ENCODE assay signal across 11 cellular contexts in the genomic region with DNA sequence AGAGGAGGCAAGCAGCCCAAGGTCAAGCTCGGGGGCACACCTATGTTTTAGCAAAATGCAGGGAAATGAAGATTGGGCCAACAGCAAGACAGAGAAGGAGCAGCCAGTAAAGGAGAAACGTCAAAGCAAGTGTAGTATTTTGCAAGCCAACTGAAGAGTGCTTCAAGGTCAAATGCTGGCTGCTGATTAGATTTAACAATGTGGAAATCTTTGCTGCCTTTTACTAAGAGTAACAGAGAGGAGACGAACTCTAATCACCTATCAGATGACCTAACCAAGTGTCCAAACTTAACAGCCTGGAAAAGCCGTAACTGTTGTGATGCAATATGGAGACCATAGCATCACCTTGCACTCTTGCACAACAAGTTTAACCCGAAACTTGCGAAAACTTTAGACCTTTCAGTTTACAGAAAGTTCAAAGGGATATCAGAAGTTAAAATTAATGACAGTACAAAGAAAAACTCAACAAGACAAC. TPM values are rescaled to one million over a fixed set of nuclear protein-coding genes. Genes with fewer than 3 reads are reported as not detected.
DNase-seq lines count a peak whose midpoint lies in the region; ATAC-seq, FAIRE-seq and TF ChIP-seq lines count a peak whose summit lies in the region.
"Had no signal": no experiment of that assay in that cellular context is flagged by ENCODE, and none has a peak within 500 bp of the region (broad histone marks: within the 10 kb centered on the region; RNA-seq: fewer than 3 reads in every experiment).

No MANE protein-coding gene starts in this region.

- H3K27ac ChIP-seq in HL-60 (replicated peaks) (peak overlapping the region; percentile 49), kidney (ENCODE audit: low read depth in 2 of 2, low read length in 2 of 2) (peak overlapping the region; percentile 40 to 62), skeletal muscle tissue (ENCODE audit: low read depth, low read length) (peak overlapping the region; percentile 56), Peyer's patch (no peak overlapping the region)
- H3K27ac ChIP-seq: SJSA1 had no signal

- TF ChIP-seq CTCF in HL-60 (IDR thresholded peaks at IDR 0.05; ENCODE audit: insufficient read depth, low read length) (no peak), kidney (IDR thresholded peaks at IDR 0.05; ENCODE audit: borderline replicate concordance, extremely low read depth, insufficient read depth) (no peak), Peyer's patch (IDR thresholded peaks at IDR 0.05) (no peak)

- H3K4me1 ChIP-seq in kidney (ENCODE audit: control insufficient read depth in 1 of 2, insufficient read depth in 1 of 2, low read depth in 1 of 2, low read length in 2 of 2) (peaks cover 14% of the 10 kb centered on the region in 2 donors), skeletal muscle tissue (ENCODE audit: control insufficient read depth in 3 of 3, insufficient read depth in 3 of 3, low read length in 3 of 3) (peaks cover 6 to 18% (median 9%) of the 10 kb centered on the region in 3 donors), Peyer's patch (no peaks in the 10 kb centered on the region)
- H3K4me1 ChIP-seq: SJSA1 had no signal

- ATAC-seq in HG02973 (IDR thresholded peaks at IDR 0.05; ENCODE audit: unreplicated experiment) = no peak

- H3K36me3 ChIP-seq in kidney (ENCODE audit: control insufficient read depth in 1 of 2, insufficient read depth in 2 of 2, low read length in 2 of 2) = peaks cover 0 to 10% of the 10 kb centered on the region in 2 donors
- H3K36me3 ChIP-seq in skeletal muscle tissue (ENCODE audit: control insufficient read depth in 3 of 3, insufficient read depth in 3 of 3, low read length in 3 of 3) = peaks cover 6 to 14% (median 9%) of the 10 kb centered on the region in 3 donors
- peaks cover 0 to 36% (median 0%) of the 10 kb centered on the region in 3 donors for H3K36me3 ChIP-seq in Peyer's patch

- H3K9me3 ChIP-seq in kidney (ENCODE audit: control insufficient read depth in 1 of 2, low read length in 2 of 2) = no peaks in the 10 kb centered on the region
- H3K9me3 ChIP-seq in skeletal muscle tissue (ENCODE audit: control insufficient read depth in 3 of 3, low read length in 3 of 3) = no peaks in the 10 kb centered on the region
- H3K9me3 ChIP-seq in Peyer's patch = no peaks in the 10 kb centered on the region
- H3K9me3 ChIP-seq: SJSA1 had no signal

- no peak for TF ChIP-seq POLR2A in Peyer's patch (IDR thresholded peaks at IDR 0.05)

- FAIRE-seq in kidney (lab: Jason Lieb, UNC) = no peak
- FAIRE-seq: colon, GM12891 had no signal

- intact Hi-C loops in kidney (cut with DNase I) = no loop called here

- H3K4me3 ChIP-seq in HL-60 (replicated peaks; ENCODE audit: insufficient read depth, low read length) (no peak overlapping the region), kidney (ENCODE audit: low read length in 2 of 2) (no peak overlapping the region), skeletal muscle tissue (ENCODE audit: low read length in 3 of 3) (no peak overlapping the region), Peyer's patch (no peak overlapping the region)
- H3K4me3 ChIP-seq: SJSA1 had no signal

- H3K27me3 ChIP-seq in HL-60 (ENCODE audit: insufficient read depth, poor library complexity, severe bottlenecking) = no peaks in the 10 kb centered on the region
- no peaks in the 10 kb centered on the region for H3K27me3 ChIP-seq in skeletal muscle tissue (ENCODE audit: control insufficient read depth in 3 of 3, insufficient read depth in 3 of 3, low read length in 3 of 3)
- H3K27me3 ChIP-seq in Peyer's patch = no peaks in the 10 kb centered on the region
- H3K27me3 ChIP-seq: SJSA1 had no signal

- DNase-seq in HL-60 (ENCODE audit: low read depth in 1 of 2, low spot score in 1 of 2) = peak; percentile 53 to 56
- peak; percentile 85 for DNase-seq in SKM-1 (lab: John Stamatoyannopoulos, UW; ENCODE audit: unreplicated experiment)
- no peak for DNase-seq in kidney
- DNase-seq in activated T-cell treated with anti-CD3 and anti-CD28 coated beads, Interleukin-2, amount 50 U/mL, for 1 hour = no peak
- DNase-seq in Peyer's patch = no peak
- DNase-seq: activated effector memory CD4-positive, alpha-beta T cell treated with Interleukin-2 at 50 U/mL for 16 hours had no signal

- H3K9ac ChIP-seq in kidney (ENCODE audit: low read length in 2 of 2) (no peak overlapping the region), skeletal muscle tissue (ENCODE audit: low read depth in 1 of 3, low read length in 3 of 3) (peak overlapping the region in 1 of 3 donors; percentile 9)

RNA-seq across cellular contexts. Expression of gene AKIRIN2, which starts 30.4 kb away (rescaled TPM):
- total RNA-seq in kidney (43.4 TPM), skeletal muscle tissue (23.5 TPM), Peyer's patch (10 to 100 TPM; 24.6 to 38.2 (median 28.3) TPM)
- 26.0 TPM for polyA plus RNA-seq in kidney (ENCODE audit: insufficient read depth, low read depth, low replicate concordance)

Comparison
In these comparisons a context has a peak if more than half of its experiments do, and no peak if none do; other contexts are left out.
1. DNase-seq: peak in HL-60 (2 of 2) and SKM-1 (single experiment); none in kidney (single experiment), activated T-cell treated with anti-CD3 and anti-CD28 coated beads, Interleukin-2, amount 50 U/mL, for 1 hour (single experiment) and Peyer's patch (0 of 3).
2. H3K27ac ChIP-seq: peak in HL-60 (single experiment), kidney (2 of 2) and skeletal muscle tissue (single experiment); none in Peyer's patch (0 of 4).